ENCODE assay signal across 30 cellular contexts in genomic region chr3:183906234-183906921, GRCh38.
"Had no signal": no experiment of that assay in that cellular context is flagged by ENCODE, and none has a peak within 500 bp of the region (broad histone marks: within the 10 kb centered on the region; RNA-seq: fewer than 3 reads in every experiment).

No MANE protein-coding gene starts in this region.

- H3K9me3 ChIP-seq: adrenal gland had no signal

- DNase-seq: activated B cell treated with CpG ODN at 0.5 μM for 24 hours; activated CD4-positive, alpha-beta memory T cell treated with anti-CD3 and anti-CD28 coated beads for 36 hours; activated CD4-positive, alpha-beta T cell treated with anti-CD3 and anti-CD28 coated beads for 4 hours; activated CD4-positive, alpha-beta T cell treated with anti-CD3 and anti-CD28 coated beads, Interleukin-2, amount 50 U/mL, for 1 hour; activated CD4-positive, CD25-positive, alpha-beta regulatory T cell treated with anti-CD3 and anti-CD28 coated beads, Interleukin-2, amount 50 U/mL, for 72 hours; activated CD8-positive, alpha-beta memory T cell treated with anti-CD3 and anti-CD28 coated beads, Interleukin-2, amount 50 U/mL, for 4 hours; activated gamma-delta T cell treated with Interleukin-2 at 50 U/mL for 16 hours; activated naive CD4-positive, alpha-beta T cell treated with anti-CD3 and anti-CD28 coated beads for 36 hours; activated T-cell treated with anti-CD3 and anti-CD28 coated beads for 4 hours; activated T-cell treated with anti-CD3 and anti-CD28 coated beads, Interleukin-2, amount 50 U/mL, for 4 hours; adrenal gland; anterior cingulate cortex; NCI-H1048; NCI-H1105 treated with DMSO at 0.1 percent for 48 hours; NCI-H1436; NCI-H1694; NCI-H1930; NCI-H2081 treated with DMSO at 0.1 percent for 48 hours; NCI-H226; NCI-H524 treated with DMSO at 0.1 percent for 48 hours; NK-92 treated with Interleukin-12 subunit alpha and Interleukin-12 subunit beta, amount 100 ng/mL, for 24 hours; PC-9; Right ventricle myocardium superior; SW 1271; T1000 had no signal

- H3K36me3 Mint-ChIP-seq: activated CD4-positive, alpha-beta memory T cell treated with anti-CD3 and anti-CD28 coated beads for 36 hours; activated naive CD4-positive, alpha-beta T cell treated with anti-CD3 and anti-CD28 coated beads, Interleukin-2, amount 50 U/mL, for 72 hours; brain had no signal

- H3K36me3 ChIP-seq: adrenal gland, cardiac muscle cell had no signal

- H3K27ac ChIP-seq: adrenal gland, cardiac muscle cell, PC-9 had no signal

- H3K4me2 ChIP-seq: PC-9 had no signal

- H3K4me3 ChIP-seq: adrenal gland, cardiac muscle cell, PC-9 had no signal

- H3K27ac Mint-ChIP-seq: activated B cell treated with CpG ODN at 0.5 μM for 24 hours; activated CD4-positive, alpha-beta memory T cell treated with anti-CD3 and anti-CD28 coated beads for 36 hours; activated naive CD4-positive, alpha-beta T cell treated with anti-CD3 and anti-CD28 coated beads for 36 hours; activated T-helper 1 cell treated with anti-CD3 and anti-CD28 coated beads, Interleukin-12 subunit alpha, Interleukin-12 subunit beta, Interleukin-2, Interleukin-4 antibody, amounts not matched to agents 30 ng/mL and 10 ng/mL and 1 ng/mL, durations not matched to agents 14 hours and 24 hours and 36 hours; brain had no signal

- H3K9me3 Mint-ChIP-seq: activated B cell treated with CpG ODN at 0.5 μM for 24 hours; activated CD4-positive, alpha-beta memory T cell treated with anti-CD3 and anti-CD28 coated beads for 36 hours; activated naive CD4-positive, alpha-beta T cell treated with anti-CD3 and anti-CD28 coated beads for 36 hours; activated naive CD4-positive, alpha-beta T cell treated with anti-CD3 and anti-CD28 coated beads, Interleukin-2, amount 50 U/mL, for 72 hours; activated T-cell treated with anti-CD3 and anti-CD28 coated beads, Interleukin-2, amount 50 U/mL, for 4 hours; activated T-helper 1 cell treated with anti-CD3 and anti-CD28 coated beads, Interleukin-12 subunit alpha, Interleukin-12 subunit beta, Interleukin-2, Interleukin-4 antibody, amounts not matched to agents 30 ng/mL and 10 ng/mL and 1 ng/mL, durations not matched to agents 14 hours and 24 hours and 36 hours; brain; central memory CD8-positive, alpha-beta T cell had no signal

- H3K4me3 Mint-ChIP-seq: activated B cell treated with CpG ODN at 0.5 μM for 24 hours; activated CD4-positive, alpha-beta memory T cell treated with anti-CD3 and anti-CD28 coated beads for 36 hours; activated naive CD4-positive, alpha-beta T cell treated with anti-CD3 and anti-CD28 coated beads for 36 hours; activated T-cell treated with anti-CD3 and anti-CD28 coated beads, Interleukin-2, amount 50 U/mL, for 4 hours; activated T-helper 1 cell treated with anti-CD3 and anti-CD28 coated beads, Interleukin-12 subunit alpha, Interleukin-12 subunit beta, Interleukin-2, Interleukin-4 antibody, amounts not matched to agents 30 ng/mL and 10 ng/mL and 1 ng/mL, durations not matched to agents 14 hours and 24 hours and 36 hours; brain; central memory CD8-positive, alpha-beta T cell had no signal

- H3K4me1 Mint-ChIP-seq: activated B cell treated with CpG ODN at 0.5 μM for 24 hours; brain; central memory CD8-positive, alpha-beta T cell had no signal

- H3K27me3 ChIP-seq: adrenal gland, cardiac muscle cell had no signal

- ATAC-seq: activated naive CD4-positive, alpha-beta T cell treated with anti-CD3 and anti-CD28 coated beads, Interleukin-2, amount 50 U/mL, for 72 hours; activated T-cell treated with anti-CD3 and anti-CD28 coated beads, Interleukin-2, amount 50 U/mL, for 4 hours had no signal

- H2AFZ ChIP-seq: PC-9 had no signal

- H3K4me1 ChIP-seq: adrenal gland had no signal
